ENCODE assay signal across 18 cellular contexts in the genomic region with DNA sequence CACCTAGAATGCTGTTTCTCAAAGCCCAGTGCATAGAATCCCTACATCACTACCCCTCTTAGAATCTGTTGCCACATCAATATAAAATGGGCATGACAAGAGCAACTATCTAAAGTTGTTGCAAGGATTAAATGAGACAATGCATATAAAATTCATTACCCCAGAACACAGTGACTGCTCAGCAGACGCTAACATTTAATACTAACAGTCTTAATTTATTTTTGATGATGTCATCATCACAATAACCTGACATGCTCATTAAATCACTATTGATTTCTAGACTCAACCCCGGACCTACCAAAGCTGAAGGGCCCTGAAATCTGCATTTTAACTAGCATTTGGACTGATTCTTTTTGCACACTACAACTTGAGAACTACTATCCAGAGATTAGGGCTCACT. TPM values are rescaled to one million over a fixed set of nuclear protein-coding genes. Genes with fewer than 3 reads are reported as not detected.
A peak's percentile ranks its signal among the peaks of the same experiment; 100 is the strongest.
DNase-seq lines count a peak whose midpoint lies in the region; ATAC-seq, FAIRE-seq and TF ChIP-seq lines count a peak whose summit lies in the region.
"Had no signal": no experiment of that assay in that cellular context is flagged by ENCODE, and none has a peak within 500 bp of the region (broad histone marks: within the 10 kb centered on the region; RNA-seq: fewer than 3 reads in every experiment).

No MANE protein-coding gene starts in this region.

- H3K27me3 Mint-ChIP-seq in progenitor cell of endocrine pancreas, result peaks cover 41% of the 10 kb centered on the region
- peaks cover 9 to 20% of the 10 kb centered on the region in 2 donors for H3K27me3 Mint-ChIP-seq in natural killer cell (ENCODE audit: low read depth in 2 of 2)

- no peaks in the 10 kb centered on the region for H3K27me3 ChIP-seq in upper lobe of right lung

- H3K27ac Mint-ChIP-seq in progenitor cell of endocrine pancreas (no peak overlapping the region), natural killer cell (no peak overlapping the region)
- H3K27ac Mint-ChIP-seq: activated T-cell treated with anti-CD3 and anti-CD28 coated beads, Interleukin-2, amount 50 U/mL, for 72 hours; CD8-positive, alpha-beta memory T cell; dendritic cell treated with granulocyte-macrophage colony-stimulating factor and Interleukin-4, amounts not matched to agents 40 ng/mL and 50 ng/mL, for 4 days had no signal

- H3K36me3 ChIP-seq in kidney (ENCODE audit: control insufficient read depth in 1 of 2, insufficient read depth in 2 of 2, low read length in 2 of 2) (no peaks in the 10 kb centered on the region), upper lobe of right lung (no peaks in the 10 kb centered on the region)

- H3K9me3 ChIP-seq in kidney (ENCODE audit: control insufficient read depth in 1 of 2, low read length in 2 of 2) (no peaks in the 10 kb centered on the region), upper lobe of right lung (no peaks in the 10 kb centered on the region)

- no peak for FAIRE-seq in kidney (lab: Jason Lieb, UNC)
- FAIRE-seq: frontal cortex, G401.6 had no signal

- H3K4me3 ChIP-seq in cardiac fibroblast (replicated peaks in 1 of 2; ENCODE audit: low read depth in 2 of 2, low read length in 2 of 2) (peak overlapping the region; percentile 11 to 79), kidney (ENCODE audit: low read length in 2 of 2) (peak overlapping the region; percentile 21 to 81), upper lobe of right lung (peak overlapping the region; percentile 55)

- H3K9me3 Mint-ChIP-seq in progenitor cell of endocrine pancreas (ENCODE audit: low read depth) (peaks cover 11% of the 10 kb centered on the region), natural killer cell (peaks cover 0 to 2% of the 10 kb centered on the region in 2 donors)

- no peak overlapping the region for H3K9ac ChIP-seq in kidney (ENCODE audit: low read length in 2 of 2)
- H3K9ac ChIP-seq: parathyroid adenoma had no signal

- DNase-seq in NCI-H748 treated with DMSO at 0.1 percent for 48 hours (lab: John Stamatoyannopoulos, UW) (peak; percentile 13), NCI-H748 (lab: John Stamatoyannopoulos, UW; ENCODE audit: unreplicated experiment) (no peak), cardiac fibroblast (ENCODE audit: low read depth in 2 of 2) (no peak), kidney (no peak), upper lobe of right lung (no peak), progenitor cell of endocrine pancreas (ENCODE audit: low spot score, unreplicated experiment) (no peak), natural killer cell (no peak)
- DNase-seq: 8988T; activated T-cell treated with anti-CD3 and anti-CD28 coated beads, Interleukin-2, amount 50 U/mL, for 72 hours; CD8-positive, alpha-beta memory T cell; midbrain; SHP77; T1000 had no signal

- no peak for TF ChIP-seq CTCF in cardiac fibroblast (IDR thresholded peaks at IDR 0.05; ENCODE audit: low read depth, low read length)
- TF ChIP-seq CTCF in kidney (IDR thresholded peaks at IDR 0.05; ENCODE audit: borderline replicate concordance, extremely low read depth, insufficient read depth), result no peak
- no peak for TF ChIP-seq CTCF in upper lobe of right lung (IDR thresholded peaks at IDR 0.05)
- no peak for TF ChIP-seq CTCF in progenitor cell of endocrine pancreas (IDR thresholded peaks at IDR 0.05; ENCODE audit: unreplicated experiment)
- TF ChIP-seq CTCF in natural killer cell (IDR thresholded peaks at IDR 0.05), result no peak

- peaks cover 14% of the 10 kb centered on the region for H3K4me1 Mint-ChIP-seq in progenitor cell of endocrine pancreas (ENCODE audit: low read depth)
- H3K4me1 Mint-ChIP-seq in natural killer cell, result peaks cover 20 to 32% of the 10 kb centered on the region in 2 donors

- H3K36me3 Mint-ChIP-seq in progenitor cell of endocrine pancreas (ENCODE audit: insufficient read depth), result no peaks in the 10 kb centered on the region
- peaks cover 17% of the 10 kb centered on the region for H3K36me3 Mint-ChIP-seq in natural killer cell

- intact Hi-C loops in kidney (cut with DNase I) (no loop called here), upper lobe of right lung (cut with DNase I) (no loop called here), natural killer cell (cut with micrococcal nuclease) (no loop called here)

- H3K27ac ChIP-seq in kidney (ENCODE audit: low read depth in 2 of 2, low read length in 2 of 2) (no peak overlapping the region), upper lobe of right lung (no peak overlapping the region)
- H3K27ac ChIP-seq: parathyroid adenoma had no signal

- ATAC-seq in upper lobe of right lung (no peak), HG02885 (IDR thresholded peaks at IDR 0.05; ENCODE audit: poor library complexity, unreplicated experiment) (no peak), natural killer cell (no peak)
- ATAC-seq: activated T-cell treated with anti-CD3 and anti-CD28 coated beads, Interleukin-2, amount 50 U/mL, for 72 hours had no signal

- H3K4me1 ChIP-seq in kidney (ENCODE audit: control insufficient read depth in 1 of 2, insufficient read depth in 1 of 2, low read depth in 1 of 2, low read length in 2 of 2) (no peaks in the 10 kb centered on the region), upper lobe of right lung (peaks cover 11% of the 10 kb centered on the region)
- H3K4me1 ChIP-seq: parathyroid adenoma had no signal

- H3K4me3 Mint-ChIP-seq in progenitor cell of endocrine pancreas (ENCODE audit: low read depth) (no peak overlapping the region), natural killer cell (no peak overlapping the region)
- H3K4me3 Mint-ChIP-seq: activated T-cell treated with anti-CD3 and anti-CD28 coated beads, Interleukin-2, amount 50 U/mL, for 72 hours; CD8-positive, alpha-beta memory T cell; dendritic cell treated with granulocyte-macrophage colony-stimulating factor and Interleukin-4, amounts not matched to agents 40 ng/mL and 50 ng/mL, for 4 days had no signal

RNA-seq across cellular contexts. Expression of a gene that starts 3.9 kb away (rescaled TPM):
- total RNA-seq in kidney, result 16.7 TPM
- polyA plus RNA-seq in kidney (ENCODE audit: insufficient read depth, low read depth, low replicate concordance), result 3.6 TPM
- 13.6 TPM for total RNA-seq in upper lobe of right lung
- 0.46 and 0.75 TPM in 2 replicates for total RNA-seq in progenitor cell of endocrine pancreas
- total RNA-seq in natural killer cell, result 1 to 10 TPM; 1.5 to 2.3 (median 1.5) TPM
- total RNA-seq: activated T-cell treated with anti-CD3 and anti-CD28 coated beads, Interleukin-2, amount 50 U/mL, for 72 hours; CD8-positive, alpha-beta memory T cell had no signal
